In the genomic region with DNA sequence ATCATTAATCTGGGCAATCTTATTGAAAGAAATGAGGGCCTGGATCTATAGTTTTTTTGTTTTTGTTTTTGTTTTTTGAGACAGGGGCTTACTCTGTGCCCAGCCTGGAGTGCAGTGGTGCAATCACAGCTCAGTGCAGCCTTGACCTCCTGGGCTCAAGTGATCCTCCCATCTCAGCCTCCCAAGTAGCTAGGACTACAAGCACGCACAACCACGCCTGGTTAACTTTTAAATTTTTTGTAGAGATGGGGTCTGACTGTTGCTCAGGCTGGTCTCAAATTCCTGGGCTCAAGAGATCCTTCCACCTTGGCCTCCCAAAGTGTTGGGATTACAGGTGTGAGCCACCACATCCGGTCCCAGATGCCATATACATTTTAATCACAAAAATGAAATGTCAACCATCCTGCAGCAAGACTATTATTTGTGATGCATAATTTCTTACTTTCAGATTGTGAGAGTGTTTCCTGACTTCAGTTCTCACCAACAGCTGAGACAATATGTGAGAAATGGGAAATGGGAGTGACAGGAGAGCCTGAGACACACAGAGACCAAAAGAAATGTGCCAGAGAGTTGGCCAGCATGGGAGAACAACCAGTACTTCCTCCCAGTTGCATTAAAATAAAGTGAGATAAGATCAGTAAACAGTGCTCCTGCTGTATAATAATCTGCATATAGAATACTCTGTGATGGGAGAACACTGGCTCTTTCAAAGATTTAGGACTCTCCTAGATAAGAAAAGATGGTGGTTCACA, we compare ENCODE assay signal across 15 cellular contexts.
A peak's percentile ranks its signal among the peaks of the same experiment; 100 is the strongest.
DNase-seq lines count a peak whose midpoint lies in the region; ATAC-seq, FAIRE-seq and TF ChIP-seq lines count a peak whose summit lies in the region.
"Had no signal": no experiment of that assay in that cellular context is flagged by ENCODE, and none has a peak within 500 bp of the region (broad histone marks: within the 10 kb centered on the region; RNA-seq: fewer than 3 reads in every experiment).

No MANE protein-coding gene starts in this region.

- H3K9me3 ChIP-seq in HepG2 (ENCODE audit: low read length): no peaks in the 10 kb centered on the region
- H3K9me3 ChIP-seq in right lobe of liver: no peaks in the 10 kb centered on the region
- H3K9me3 ChIP-seq in esophagus muscularis mucosa: no peaks in the 10 kb centered on the region
- H3K9me3 ChIP-seq in transverse colon: no peaks in the 10 kb centered on the region
- H3K9me3 ChIP-seq in CD8-positive, alpha-beta T cell (ENCODE audit: low read length): no peaks in the 10 kb centered on the region
- H3K9me3 ChIP-seq in hepatocyte (ENCODE audit: low read depth): no peaks in the 10 kb centered on the region
- H3K9me3 ChIP-seq: uterus had no signal

- POLR2A ChIA-PET in HepG2 (lab: Yijun Ruan, JAX): no interaction called here
- POLR2A ChIA-PET in CD8-positive, alpha-beta T cell (lab: Charles Lee): no interaction called here

- TF ChIP-seq RAD21 in HepG2 (CRISPR knock-in tag; IDR thresholded peaks at IDR 0.05): no peak

- no peaks in the 10 kb centered on the region for H3K9me3 Mint-ChIP-seq in CD8-positive, alpha-beta T cell
- H3K9me3 Mint-ChIP-seq: mesothelial cell of epicardium, T-cell had no signal

- H2AFZ ChIP-seq in HepG2 (ENCODE audit: low read length) (no peak overlapping the region), hepatocyte (no peak overlapping the region)

- ATAC-seq in HepG2 (no peak), right lobe of liver (no peak)
- ATAC-seq in CD8-positive, alpha-beta T cell: no peak
- ATAC-seq: T-cell had no signal

- no peak for FAIRE-seq in HepG2 (lab: Jason Lieb, UNC)

- H3K4me3 Mint-ChIP-seq in CD8-positive, alpha-beta T cell: no peak overlapping the region
- H3K4me3 Mint-ChIP-seq: dendritic cell treated with granulocyte-macrophage colony-stimulating factor and Interleukin-4, amounts not matched to agents 40 ng/mL and 50 ng/mL, for 4 days; mesothelial cell of epicardium; T-cell had no signal

- H3K27ac Mint-ChIP-seq in CD8-positive, alpha-beta T cell: no peak overlapping the region
- H3K27ac Mint-ChIP-seq: dendritic cell treated with granulocyte-macrophage colony-stimulating factor and Interleukin-4, amounts not matched to agents 40 ng/mL and 50 ng/mL, for 4 days; mesothelial cell of epicardium; T-cell had no signal

- H3K27me3 ChIP-seq in HepG2 (ENCODE audit: control insufficient read depth in 1 of 2, insufficient read depth in 2 of 2, low read length in 2 of 2) (no peaks in the 10 kb centered on the region), right lobe of liver (no peaks in the 10 kb centered on the region), esophagus muscularis mucosa (no peaks in the 10 kb centered on the region), transverse colon (no peaks in the 10 kb centered on the region), hepatocyte (no peaks in the 10 kb centered on the region)
- no peaks in the 10 kb centered on the region for H3K27me3 ChIP-seq in CD8-positive, alpha-beta T cell (ENCODE audit: insufficient read depth, low read length)
- H3K27me3 ChIP-seq: uterus had no signal

- no TSS peak for BruUV-seq in HepG2 (replicated peaks; lab: Mats Ljungman, UMichigan)

- H4K20me1 ChIP-seq in HepG2 (ENCODE audit: insufficient read depth, low read length): no peaks in the 10 kb centered on the region; the same call in 1 of the 2 replicates
- no peaks in the 10 kb centered on the region for H4K20me1 ChIP-seq in hepatocyte (ENCODE audit: insufficient read depth, poor library complexity, severe bottlenecking)

- CTCF ChIA-PET in HepG2 (lab: Yijun Ruan, JAX; ENCODE audit: low intra/inter-chr PET ratio, low total read pairs): no interaction called here
- CTCF ChIA-PET in CD8-positive, alpha-beta T cell (lab: Charles Lee): interaction anchor here (0.5 to 0.7 kb wide), 2 partner anchors 63 to 1242 kb away, joined by 3 read pairs; no protein-coding TSS in a partner anchor

- in situ Hi-C loops in HepG2 (cut with HindIII; ENCODE audit: extremely low pct_ligation_motif_present, low pct_unique_long_range_greater_than_20kb): no loop called here
- in situ Hi-C loops in transverse colon (cut with MboI; ENCODE audit: low pct_ligation_motif_present in 1 of 4, low pct_unique_long_range_greater_than_20kb in 1 of 4, low sequenced_read_pairs in 3 of 4): no loop called here

- no peaks in the 10 kb centered on the region for H3K27me3 Mint-ChIP-seq in CD8-positive, alpha-beta T cell (ENCODE audit: low read depth)
- H3K27me3 Mint-ChIP-seq: dendritic cell treated with granulocyte-macrophage colony-stimulating factor and Interleukin-4, amounts not matched to agents 40 ng/mL and 50 ng/mL, for 4 days; T-cell had no signal

- H3K79me2 ChIP-seq in HepG2 (ENCODE audit: insufficient read depth, low read length) (no peaks in the 10 kb centered on the region), hepatocyte (no peaks in the 10 kb centered on the region)

- H3K9ac ChIP-seq in HepG2 (ENCODE audit: insufficient read depth, low read depth, low read length): no peak overlapping the region

- WGBS in HepG2 (ENCODE audit: low lambda C conversion rate): 96% methylated on average over 3 of the region's 3 CpGs
- 71% methylated on average over 2 of the region's 3 CpGs for WGBS in right lobe of liver (ENCODE audit: insufficient coverage, low coverage, low lambda C conversion rate, missing lambda C conversion rate)
- WGBS in esophagus muscularis mucosa: 92% methylated on average over 3 of the region's 3 CpGs
- WGBS in transverse colon (ENCODE audit: low coverage in 1 of 2), 2 donors: 86 to 95% methylated on average over 3 of the region's 3 CpGs
- whole genome bisulfite sequencing in hepatocyte (ENCODE audit: low lambda C conversion rate, missing lambda C conversion rate): 99% methylated on average over 3 of the region's 3 CpGs

- no peaks in the 10 kb centered on the region for H3K4me1 ChIP-seq in HepG2 (ENCODE audit: insufficient read depth, low read length)
- no peaks in the 10 kb centered on the region for H3K4me1 ChIP-seq in right lobe of liver
- peaks cover 16 to 28% (median 25%) of the 10 kb centered on the region in 4 donors for H3K4me1 ChIP-seq in esophagus muscularis mucosa
- H3K4me1 ChIP-seq in transverse colon: peaks cover 8 to 45% (median 29%) of the 10 kb centered on the region in 4 donors
- H3K4me1 ChIP-seq in CD8-positive, alpha-beta T cell (ENCODE audit: insufficient read depth, low read length): no peaks in the 10 kb centered on the region
- no peaks in the 10 kb centered on the region for H3K4me1 ChIP-seq in hepatocyte (ENCODE audit: insufficient read depth)
- H3K4me1 ChIP-seq: uterus had no signal

- H3K36me3 ChIP-seq in HepG2 (replicated peaks in 1 of 2; ENCODE audit: control insufficient read depth in 1 of 2, insufficient read depth in 2 of 2, low read length in 2 of 2) (no peaks in the 10 kb centered on the region; a peak in 3 of 5 replicates), right lobe of liver (no peaks in the 10 kb centered on the region), esophagus muscularis mucosa (no peaks in the 10 kb centered on the region), transverse colon (no peaks in the 10 kb centered on the region), hepatocyte (replicated peaks; ENCODE audit: insufficient read depth, low read depth) (no peaks in the 10 kb centered on the region)
- no peaks in the 10 kb centered on the region for H3K36me3 ChIP-seq in CD8-positive, alpha-beta T cell (ENCODE audit: insufficient read depth, low read length)
- H3K36me3 ChIP-seq: uterus had no signal

- TF ChIP-seq POLR2A in HepG2 (IDR thresholded peaks at IDR 0.05; ENCODE audit: insufficient read depth in 1 of 2, low read depth in 2 of 2, low read length in 2 of 2) (no peak), right lobe of liver (IDR thresholded peaks at IDR 0.05) (no peak), esophagus muscularis mucosa (IDR thresholded peaks at IDR 0.05; ENCODE audit: low read depth) (no peak), transverse colon (IDR thresholded peaks at IDR 0.05) (no peak)

- H3K9me2 ChIP-seq in hepatocyte (replicated peaks; ENCODE audit: insufficient read depth): no peaks in the 10 kb centered on the region

- no peak for DNase-seq in HepG2 (ENCODE audit: low spot score)
- DNase-seq in right lobe of liver: no peak
- DNase-seq in NCI-H69 (lab: John Stamatoyannopoulos, UW): peak; percentile 17
- DNase-seq in esophagus muscularis mucosa (ENCODE audit: extremely low spot score): no peak
- peak; percentile 26 for DNase-seq in transverse colon
- no peak for DNase-seq in CD8-positive, alpha-beta T cell
- DNase-seq in cerebellum (ENCODE audit: low spot score): no peak
- DNase-seq in hepatocyte (ENCODE audit: low spot score): no peak
- DNase-seq: AML-193; DND-41; stimulated activated CD4-positive, alpha-beta T cell treated with anti-CD3 and anti-CD28 coated beads, Interleukin-2, amount 100 ng/mL, for 24 hours; T-cell; uterus had no signal

- H3K27ac ChIP-seq in HepG2 (ENCODE audit: extremely low read length, insufficient read depth, low read length) (no peak overlapping the region), right lobe of liver (no peak overlapping the region), esophagus muscularis mucosa (replicated peaks in 1 of 4) (peak overlapping the region in 3 of 4 donors; percentile 63 to 75 (median 69)), transverse colon (peak overlapping the region; percentile 54 to 74 (median 59)), hepatocyte (no peak overlapping the region)
- no peak overlapping the region for H3K27ac ChIP-seq in CD8-positive, alpha-beta T cell (ENCODE audit: low read depth, low read length)
- H3K27ac ChIP-seq: uterus had no signal

- intact Hi-C loops in HepG2 (cut with micrococcal nuclease; ENCODE audit: unreplicated experiment): no loop called here
- intact Hi-C loops in right lobe of liver (cut with DNase I): no loop called here
- intact Hi-C loops in esophagus muscularis mucosa (cut with DNase I): loop anchor here (10.0 kb wide), 1 partner anchor 161 kb away; no protein-coding TSS in a partner anchor
- intact Hi-C loops in transverse colon (cut with DNase I; ENCODE audit: low total_unique reads): no loop called here
- intact Hi-C loops in CD8-positive, alpha-beta T cell (cut with DNase I, micrococcal nuclease): no loop called here

- TF ChIP-seq CTCF in HepG2 (CRISPR knock-in tag; IDR thresholded peaks at IDR 0.05): no peak
- TF ChIP-seq CTCF in right lobe of liver (IDR thresholded peaks at IDR 0.05): no peak
- TF ChIP-seq CTCF in esophagus muscularis mucosa (IDR thresholded peaks at IDR 0.05): no peak
- TF ChIP-seq CTCF in transverse colon (IDR thresholded peaks at IDR 0.05): no peak
- TF ChIP-seq CTCF in CD8-positive, alpha-beta T cell (IDR thresholded peaks at IDR 0.05): no peak
- TF ChIP-seq CTCF in hepatocyte (IDR thresholded peaks at IDR 0.05; ENCODE audit: poor library complexity): no peak

- H3K4me3 ChIP-seq in HepG2 (replicated peaks in 1 of 3; ENCODE audit: insufficient read depth in 1 of 3, low read depth in 2 of 3, low read length in 3 of 3): no peak overlapping the region
- no peak overlapping the region for H3K4me3 ChIP-seq in right lobe of liver
- H3K4me3 ChIP-seq in esophagus muscularis mucosa: no peak overlapping the region
- no peak overlapping the region for H3K4me3 ChIP-seq in transverse colon
- no peak overlapping the region for H3K4me3 ChIP-seq in CD8-positive, alpha-beta T cell (ENCODE audit: low read depth, low read length)
- no peak overlapping the region for H3K4me3 ChIP-seq in hepatocyte
- H3K4me3 ChIP-seq: uterus had no signal

- H3K4me2 ChIP-seq in HepG2 (ENCODE audit: low read depth, low read length) (no peak overlapping the region), hepatocyte (no peak overlapping the region)

- no peaks in the 10 kb centered on the region for H3K36me3 Mint-ChIP-seq in CD8-positive, alpha-beta T cell

- TF ChIP-seq EP300 in HepG2 (IDR thresholded peaks at IDR 0.05; ENCODE audit: low read depth in 2 of 2, low read length in 2 of 2) (no peak), HepG2 (CRISPR knock-in tag; IDR thresholded peaks at IDR 0.05; ENCODE audit: borderline replicate concordance) (no peak), esophagus muscularis mucosa (IDR thresholded peaks at IDR 0.05) (no peak), transverse colon (IDR thresholded peaks at IDR 0.05; ENCODE audit: low read depth) (no peak)

- peaks cover 3% of the 10 kb centered on the region for H3K4me1 Mint-ChIP-seq in CD8-positive, alpha-beta T cell (ENCODE audit: low read depth)

Comparison
In these comparisons a context has a peak if more than half of its experiments do, and no peak if none do; other contexts are left out.
1. DNase-seq: peak in NCI-H69 (single experiment) and transverse colon (single experiment); none in HepG2 (single experiment), right lobe of liver (0 of 3), esophagus muscularis mucosa (single experiment), CD8-positive, alpha-beta T cell (0 of 7), cerebellum (single experiment) and hepatocyte (single experiment).
2. H3K27ac ChIP-seq: peak in esophagus muscularis mucosa (3 of 4) and transverse colon (4 of 4); none in HepG2 (single experiment), right lobe of liver (0 of 3), CD8-positive, alpha-beta T cell (single experiment) and hepatocyte (single experiment).